Comparison of ENCODE assay signal across 17 cellular contexts in genomic region chr14:50041980-50042379, GRCh38.
DNase-seq lines count a peak whose midpoint lies in the region; ATAC-seq and TF ChIP-seq lines count a peak whose summit lies in the region.
"Had no signal": no experiment of that assay in that cellular context is flagged by ENCODE, and none has a peak within 500 bp of the region (broad histone marks: within the 10 kb centered on the region; RNA-seq: fewer than 3 reads in every experiment).

No MANE protein-coding gene starts in this region.

- H3K23ac ChIP-seq in mesenchymal stem cell (ENCODE audit: low read length in 2 of 2) = no peak overlapping the region

- H3K4me1 Mint-ChIP-seq in CD4-positive, alpha-beta T cell (ENCODE audit: low read depth) = peaks cover 79% of the 10 kb centered on the region
- peaks cover 16% of the 10 kb centered on the region for H3K4me1 Mint-ChIP-seq in WTC11

- intact Hi-C loops in CD4-positive, alpha-beta T cell (cut with DNase I, micrococcal nuclease) = loop anchor here (5.0 kb wide), 3 partner anchors 40 to 180 kb away; no protein-coding TSS in a partner anchor
- intact Hi-C loops in left ventricle myocardium superior (cut with micrococcal nuclease) = no loop called here

- H3F3A ChIP-seq in SK-N-SH (replicated peaks; ENCODE audit: insufficient read depth) = peaks cover 49% of the 10 kb centered on the region

- H3K36me3 ChIP-seq in SK-N-SH (replicated peaks in 1 of 2; ENCODE audit: control insufficient read depth in 1 of 2, insufficient read depth in 2 of 2, low read length in 1 of 2) (no peaks in the 10 kb centered on the region), mesenchymal stem cell (ENCODE audit: control insufficient read depth in 1 of 2, insufficient read depth in 2 of 2, low read depth in 1 of 2, low read length in 2 of 2) (no peaks in the 10 kb centered on the region), MG63 (no peaks in the 10 kb centered on the region)
- H3K36me3 ChIP-seq: BLaER1 had no signal

- H3K4me2 ChIP-seq in SK-N-SH (no peak overlapping the region), mesenchymal stem cell (ENCODE audit: low read length, poor library complexity, severe bottlenecking) (no peak overlapping the region)
- H3K4me2 ChIP-seq: BLaER1 had no signal

- no peak overlapping the region for H3K14ac ChIP-seq in mesenchymal stem cell (ENCODE audit: low read length in 2 of 2)

- TF ChIP-seq EP300 in SK-N-SH (IDR thresholded peaks at IDR 0.05; ENCODE audit: borderline replicate concordance in 1 of 2, low read depth in 1 of 2, low read length in 1 of 2) = no peak

- H3K9ac ChIP-seq in SK-N-SH = no peak overlapping the region
- H3K9ac ChIP-seq in mesenchymal stem cell (ENCODE audit: low read length) = no peak overlapping the region
- H3K9ac ChIP-seq: BLaER1 had no signal

- no peaks in the 10 kb centered on the region for H3K9me3 Mint-ChIP-seq in CD4-positive, alpha-beta T cell
- peaks cover 8% of the 10 kb centered on the region for H3K9me3 Mint-ChIP-seq in WTC11

- H2BK15ac ChIP-seq in mesenchymal stem cell (ENCODE audit: low read depth, poor library complexity, severe bottlenecking) = no peak overlapping the region

- no peaks in the 10 kb centered on the region for H3K79me1 ChIP-seq in mesenchymal stem cell (replicated peaks; ENCODE audit: low read length, poor library complexity, severe bottlenecking)

- H3K27me3 ChIP-seq in SK-N-SH (ENCODE audit: insufficient read depth) (no peaks in the 10 kb centered on the region), mesenchymal stem cell (ENCODE audit: control insufficient read depth in 1 of 2, insufficient read depth in 1 of 2, low read length in 2 of 2) (no peaks in the 10 kb centered on the region), MG63 (no peaks in the 10 kb centered on the region)
- no peaks in the 10 kb centered on the region for H3K27me3 ChIP-seq in CD4-positive, alpha-beta T cell (ENCODE audit: control insufficient read depth, insufficient read depth, low read length)
- H3K27me3 ChIP-seq: BLaER1 had no signal

- ATAC-seq in SK-N-SH treated with all-trans-retinoic acid at 6 μM for 48 hours (no peak), WTC11 (no peak), left ventricle myocardium superior (no peak), GM18868 (IDR thresholded peaks at IDR 0.05; ENCODE audit: unreplicated experiment) (no peak)
- ATAC-seq in CD4-positive, alpha-beta T cell (ENCODE audit: poor library complexity) = no peak

- no peak overlapping the region for H3K18ac ChIP-seq in mesenchymal stem cell (ENCODE audit: low read depth in 1 of 2, low read length in 2 of 2)

- CTCF ChIA-PET in SK-N-SH (lab: Yijun Ruan, JAX) (interaction anchor here (1.5 kb wide), 1 partner anchor 13 kb away, joined by 3 read pairs; no protein-coding TSS in a partner anchor), WTC11 (lab: Charles Lee) (no interaction called here)
- CTCF ChIA-PET in CD4-positive, alpha-beta T cell (lab: Charles Lee) = interaction anchor here (1.0 kb wide), 1 partner anchor 41 kb away, joined by 3 read pairs; no protein-coding TSS in a partner anchor

- H3K9me3 ChIP-seq in SK-N-SH (no peaks in the 10 kb centered on the region), mesenchymal stem cell (ENCODE audit: control insufficient read depth, low read length) (no peaks in the 10 kb centered on the region), MG63 (no peaks in the 10 kb centered on the region)
- H3K9me3 ChIP-seq in CD4-positive, alpha-beta T cell (ENCODE audit: control insufficient read depth, low read length) = no peaks in the 10 kb centered on the region
- H3K9me3 ChIP-seq: Caco-2 had no signal

- H2AK5ac ChIP-seq in mesenchymal stem cell (ENCODE audit: low read length, severe bottlenecking) = peak overlapping the region; percentile 53

- H4K91ac ChIP-seq in mesenchymal stem cell (ENCODE audit: low read length) = no peak overlapping the region

- H3K4me3 Mint-ChIP-seq in CD4-positive, alpha-beta T cell = no peak overlapping the region
- no peak overlapping the region for H3K4me3 Mint-ChIP-seq in WTC11

- H3K27me3 Mint-ChIP-seq in CD4-positive, alpha-beta T cell = no peaks in the 10 kb centered on the region
- no peaks in the 10 kb centered on the region; the same call in 1 of the 2 replicates for H3K27me3 Mint-ChIP-seq in WTC11 (ENCODE audit: low read depth)

- TF ChIP-seq CTCF in SK-N-SH (IDR thresholded peaks at IDR 0.05) = no peak
- TF ChIP-seq CTCF in CD4-positive, alpha-beta T cell (IDR thresholded peaks at IDR 0.05) = no peak
- TF ChIP-seq CTCF in WTC11 (IDR thresholded peaks at IDR 0.05) = no peak

- no peaks in the 10 kb centered on the region for H3K79me2 ChIP-seq in SK-N-SH (ENCODE audit: insufficient read depth)

- TF ChIP-seq RAD21 in SK-N-SH (IDR thresholded peaks at IDR 0.05; ENCODE audit: low read length) = no peak

- POLR2A ChIA-PET in SK-N-SH (lab: Yijun Ruan, JAX) (no interaction called here), WTC11 (lab: Charles Lee) (no interaction called here)
- POLR2A ChIA-PET in CD4-positive, alpha-beta T cell (lab: Charles Lee) = interaction anchor here (0.8 to 1.8 kb wide), 3 partner anchors 20 to 41 kb away, joined by 3 to 16 read pairs (median 3); no protein-coding TSS in a partner anchor

- H3K27ac ChIP-seq in SK-N-SH (ENCODE audit: low read depth in 2 of 2, low read length in 1 of 2) (no peak overlapping the region), mesenchymal stem cell (ENCODE audit: low read length, poor library complexity, severe bottlenecking) (no peak overlapping the region)
- no peak overlapping the region for H3K27ac ChIP-seq in CD4-positive, alpha-beta T cell (ENCODE audit: low read depth, low read length)
- H3K27ac ChIP-seq: 22Rv1, BLaER1 had no signal

- H3K4me3 ChIP-seq in SK-N-SH (ENCODE audit: low read depth in 2 of 2, low read length in 1 of 2) = no peak overlapping the region
- H3K4me3 ChIP-seq in mesenchymal stem cell (ENCODE audit: insufficient read depth in 1 of 2, low read depth in 1 of 2, low read length in 2 of 2) = no peak overlapping the region
- no peak overlapping the region for H3K4me3 ChIP-seq in MG63
- H3K4me3 ChIP-seq: BLaER1 had no signal

- H3K9me2 ChIP-seq in SK-N-SH = no peaks in the 10 kb centered on the region

- H3K36me3 Mint-ChIP-seq in CD4-positive, alpha-beta T cell (ENCODE audit: low read depth) = peaks cover 28% of the 10 kb centered on the region
- H3K36me3 Mint-ChIP-seq in WTC11 = peaks cover 5% of the 10 kb centered on the region; the same call in 1 of the 2 replicates

- no peak overlapping the region for H2BK120ac ChIP-seq in mesenchymal stem cell (ENCODE audit: low read depth, low read length)

- 84% methylated on average over 2 of the region's 3 CpGs for WGBS in SK-N-SH (ENCODE audit: low lambda C conversion rate)
- 95% methylated on average over 3 of the region's 3 CpGs for WGBS in mesenchymal stem cell

- H2AFZ ChIP-seq in SK-N-SH (ENCODE audit: low read depth) (no peak overlapping the region), mesenchymal stem cell (ENCODE audit: low read depth, low read length) (no peak overlapping the region)

- peak overlapping the region; percentile 42 for H4K8ac ChIP-seq in mesenchymal stem cell (ENCODE audit: low read length)

- peak overlapping the region; percentile 55 for H3K27ac Mint-ChIP-seq in CD4-positive, alpha-beta T cell
- no peak overlapping the region for H3K27ac Mint-ChIP-seq in WTC11

- H2BK12ac ChIP-seq in mesenchymal stem cell (ENCODE audit: low read length in 2 of 2) = peak overlapping the region in 1 of 2 experiments; percentile 28

- H3K4me1 ChIP-seq in SK-N-SH (ENCODE audit: control insufficient read depth in 1 of 2, insufficient read depth in 2 of 2, low read depth in 1 of 2, low read length in 1 of 2) (peaks cover 4 to 39% of the 10 kb centered on the region in 2 experiments; a peak in 3 of 4 replicates), mesenchymal stem cell (ENCODE audit: control insufficient read depth, insufficient read depth, low read depth, low read length) (peaks cover 15% of the 10 kb centered on the region)

- no peaks in the 10 kb centered on the region for H4K20me1 ChIP-seq in SK-N-SH (ENCODE audit: insufficient read depth)
- H4K20me1 ChIP-seq: BLaER1 had no signal

- no peak for DNase-seq in SK-N-SH
- DNase-seq in CD4-positive, alpha-beta T cell = no peak
- no peak for DNase-seq in WTC11 (ENCODE audit: low spot score)
- no peak for DNase-seq in mesenchymal stem cell
- no peak for DNase-seq in left ventricle myocardium superior
- no peak for DNase-seq in MG63
- DNase-seq: Caco-2, H7, Kasumi-1, NCI-H1930, NCI-H2171 treated with DMSO at 0.1 percent for 48 hours, NCI-H510A, SHP77 treated with DMSO at 0.1 percent for 48 hours had no signal

- no peak overlapping the region for H2BK5ac ChIP-seq in mesenchymal stem cell (ENCODE audit: low read depth, low read length, poor library complexity, severe bottlenecking)

- H3K4ac ChIP-seq in mesenchymal stem cell (ENCODE audit: low read depth in 1 of 2, low read length in 2 of 2) = no peak overlapping the region

TF ChIP-seq in SK-N-SH, 30 proteins besides CTCF, POLR2A, EP300 and RAD21:
- no peak for TF ChIP-seq FOSL2 (IDR thresholded peaks at IDR 0.05; ENCODE audit: borderline replicate concordance, low read depth)
- peak; percentile 62 for TF ChIP-seq USF1 (IDR thresholded peaks at IDR 0.05; ENCODE audit: borderline replicate concordance, low read depth)

TF ChIP-seq in SK-N-SH treated with all-trans-retinoic acid at 6 μM for 48 hours, 23 proteins besides CTCF, POLR2A, EP300 and RAD21 (continues in another document):
- TF ChIP-seq ZNF70 (CRISPR knock-in tag; IDR thresholded peaks at IDR 0.05) (no peak), ZNF8 (CRISPR knock-in tag; IDR thresholded peaks at IDR 0.05) (no peak), ZNF565 (CRISPR knock-in tag; conservative IDR thresholded peaks at IDR 0.05; ENCODE audit: low read depth) (no peak)

TF ChIP-seq in WTC11, 78 proteins besides CTCF, POLR2A, EP300 and RAD21:
- TF ChIP-seq ZNF317 (CRISPR knock-in tag; IDR thresholded peaks at IDR 0.05; ENCODE audit: borderline replicate concordance, low read depth) = no peak
- TF ChIP-seq USF1 (CRISPR knock-in tag; IDR thresholded peaks at IDR 0.05) = peak; percentile 30; the same call in 1 of the 2 replicates
- TF ChIP-seq USF2 (CRISPR knock-in tag; IDR thresholded peaks at IDR 0.05) = peak; percentile 68

Comparison
In these comparisons a context has a peak if more than half of its experiments do, and no peak if none do; other contexts are left out.
1. Of the 6 proteins assayed by ChIP-seq in both WTC11 and SK-N-SH: peak only in WTC11: USF2; only in SK-N-SH: none; in both: USF1; in neither: 4.